ENCODE assay signal across 20 cellular contexts in genomic region chr20:17917832-17918618, GRCh38.
"Had no signal": no experiment of that assay in that cellular context is flagged by ENCODE, and none has a peak within 500 bp of the region (broad histone marks: within the 10 kb centered on the region; RNA-seq: fewer than 3 reads in every experiment).

No MANE protein-coding gene starts in this region.

- H3K4me1 ChIP-seq: esophagus squamous epithelium, spleen, vagina had no signal

- H3K36me3 Mint-ChIP-seq: naive thymus-derived CD8-positive, alpha-beta T cell; stimulated activated memory B cell treated with anti-CD40 and anti-IgM and Interleukin-4, amounts not matched to agents 10 μg/mL and 1 μg/mL and 100 μg/mL, for 72 hours had no signal

- H3K36me3 ChIP-seq: esophagus squamous epithelium, lower lobe of right lung, ovary, spleen, suprapubic skin, vagina had no signal

- H3K27ac Mint-ChIP-seq: naive thymus-derived CD8-positive, alpha-beta T cell; nephron progenitor cell; stimulated activated memory B cell treated with anti-CD40 and anti-IgM and Interleukin-4, amounts not matched to agents 10 μg/mL and 1 μg/mL and 100 μg/mL, for 72 hours; stimulated activated naive CD8-positive, alpha-beta T cell treated with anti-CD3 and anti-CD28 coated beads, Interleukin-15, amount 100 ng/mL, for 72 hours had no signal

- H3K4me1 Mint-ChIP-seq: stimulated activated memory B cell treated with anti-CD40 and anti-IgM and Interleukin-4, amounts not matched to agents 10 μg/mL and 1 μg/mL and 100 μg/mL, for 72 hours; stimulated activated naive CD8-positive, alpha-beta T cell treated with anti-CD3 and anti-CD28 coated beads, Interleukin-15, amount 100 ng/mL, for 72 hours had no signal

- H3K4me3 ChIP-seq: esophagus squamous epithelium, lower lobe of right lung, ovary, psoas muscle, skin epidermis, spleen, suprapubic skin, vagina had no signal

- DNase-seq: effector memory CD4-positive, alpha-beta T cell; esophagus squamous epithelium; foreskin melanocyte; left ventricle myocardium superior; lower lobe of right lung; naive thymus-derived CD8-positive, alpha-beta T cell; nephron progenitor cell; occipital lobe; ovary; psoas muscle; right cardiac atrium; spleen; stimulated activated CD4-positive, alpha-beta T cell treated with anti-CD3 and anti-CD28 coated beads, Interleukin-4, amount 100 ng/mL, for 4 hours; stimulated activated naive CD8-positive, alpha-beta T cell treated with anti-CD3 and anti-CD28 coated beads, Interleukin-15, amount 100 ng/mL, for 72 hours; trophoblast cell had no signal

- ATAC-seq: left ventricle myocardium superior; lower lobe of right lung; naive thymus-derived CD8-positive, alpha-beta T cell; psoas muscle; right cardiac atrium; stimulated activated memory B cell treated with anti-CD40 and anti-IgM and Interleukin-4, amounts not matched to agents 10 μg/mL and 1 μg/mL and 100 μg/mL, for 72 hours; stimulated activated naive CD8-positive, alpha-beta T cell treated with anti-CD3 and anti-CD28 coated beads, Interleukin-15, amount 100 ng/mL, for 72 hours had no signal

- H3K4me3 Mint-ChIP-seq: dendritic cell treated with granulocyte-macrophage colony-stimulating factor and Interleukin-4, amounts not matched to agents 40 ng/mL and 50 ng/mL, for 4 days; naive thymus-derived CD8-positive, alpha-beta T cell; nephron progenitor cell; stimulated activated memory B cell treated with anti-CD40 and anti-IgM and Interleukin-4, amounts not matched to agents 10 μg/mL and 1 μg/mL and 100 μg/mL, for 72 hours; stimulated activated naive CD8-positive, alpha-beta T cell treated with anti-CD3 and anti-CD28 coated beads, Interleukin-15, amount 100 ng/mL, for 72 hours had no signal

- H3K9me3 Mint-ChIP-seq: dendritic cell treated with granulocyte-macrophage colony-stimulating factor and Interleukin-4, amounts not matched to agents 40 ng/mL and 50 ng/mL, for 4 days; naive thymus-derived CD8-positive, alpha-beta T cell; nephron progenitor cell; stimulated activated memory B cell treated with anti-CD40 and anti-IgM and Interleukin-4, amounts not matched to agents 10 μg/mL and 1 μg/mL and 100 μg/mL, for 72 hours; stimulated activated naive CD8-positive, alpha-beta T cell treated with anti-CD3 and anti-CD28 coated beads, Interleukin-15, amount 100 ng/mL, for 72 hours had no signal

- H3K27ac ChIP-seq: esophagus squamous epithelium, lower lobe of right lung, ovary, psoas muscle, skin epidermis, spleen, suprapubic skin, vagina had no signal

- H3K9me3 ChIP-seq: esophagus squamous epithelium, lower lobe of right lung, ovary, psoas muscle, spleen, suprapubic skin, vagina had no signal

- H3K27me3 ChIP-seq: esophagus squamous epithelium, ovary, spleen, suprapubic skin, vagina had no signal
